Comparison of ENCODE assay signal across 8 cellular contexts in genomic region chr15:40843885-40844542, GRCh38. TPM values are rescaled to one million over a fixed set of nuclear protein-coding genes. Genes with fewer than 3 reads are reported as not detected.
DNase-seq lines count a peak whose midpoint lies in the region; ATAC-seq and TF ChIP-seq lines count a peak whose summit lies in the region.

SPINT1 (plus strand) TSS chr15:40844048; CDS start chr15:40844555, 507 bp downstream.

- no peak for TF ChIP-seq POLR2A in suprapubic skin (IDR thresholded peaks at IDR 0.05)

- H3K4me3 ChIP-seq in suprapubic skin: peak within 1 kb of the TSS; percentile 58

- no peaks in the 10 kb centered on the region for H3K9me3 ChIP-seq in suprapubic skin

- intact Hi-C loops in Right ventricle myocardium superior (cut with DNase I) (no loop called here), Right ventricle myocardium inferior (cut with DNase I) (no loop called here)

- TF ChIP-seq CTCF in endothelial cell (IDR thresholded peaks at IDR 0.05; ENCODE audit: unreplicated experiment) (no peak), nephron progenitor cell (IDR thresholded peaks at IDR 0.05) (no peak), suprapubic skin (IDR thresholded peaks at IDR 0.05) (no peak)

- H3K27ac ChIP-seq in suprapubic skin: peak within 1 kb of the TSS; percentile 90

- H3K27me3 Mint-ChIP-seq in endothelial cell (ENCODE audit: unreplicated experiment) (peaks cover 20% of the 10 kb centered on the region), nephron progenitor cell (ENCODE audit: low read depth, poor library complexity) (peaks cover 72% of the 10 kb centered on the region)

- no peaks in the 10 kb centered on the region for H3K27me3 ChIP-seq in suprapubic skin

- H3K36me3 Mint-ChIP-seq in endothelial cell (ENCODE audit: low read depth, unreplicated experiment) (peaks cover 5% of the 10 kb centered on the region), nephron progenitor cell (ENCODE audit: low read depth) (no peaks in the 10 kb centered on the region)

- H3K4me1 Mint-ChIP-seq in endothelial cell (ENCODE audit: unreplicated experiment): peaks cover 26% of the 10 kb centered on the region
- H3K4me1 Mint-ChIP-seq in nephron progenitor cell: peaks cover 46% of the 10 kb centered on the region

- peaks cover 51% of the 10 kb centered on the region for H3K4me1 ChIP-seq in suprapubic skin

- H3K4me3 Mint-ChIP-seq in endothelial cell (ENCODE audit: unreplicated experiment) (peak within 1 kb of the TSS; percentile 92), nephron progenitor cell (peak within 1 kb of the TSS; percentile 86)

- peak; percentile 55 for ATAC-seq in Right ventricle myocardium superior (ENCODE audit: poor library complexity)
- ATAC-seq in Right ventricle myocardium inferior: no peak

- H3K27ac Mint-ChIP-seq in endothelial cell (ENCODE audit: unreplicated experiment): peak within 1 kb of the TSS; percentile 64
- peak within 1 kb of the TSS; percentile 83 for H3K27ac Mint-ChIP-seq in nephron progenitor cell

- H3K36me3 ChIP-seq in suprapubic skin: no peaks in the 10 kb centered on the region

- no peak for TF ChIP-seq EP300 in suprapubic skin (IDR thresholded peaks at IDR 0.05)

- DNase-seq in Right ventricle myocardium superior (peak; percentile 52), Right ventricle myocardium inferior (ENCODE audit: missing footprints) (no peak), endothelial cell (ENCODE audit: low spot score) (no peak), nephron progenitor cell (peak; percentile 65), suprapubic skin (ENCODE audit: low spot score in 2 of 2) (no peak), NCI-H1092 treated with DMSO at 0.1 percent for 48 hours (lab: John Stamatoyannopoulos, UW) (no peak), superior temporal gyrus (ENCODE audit: extremely low spot score) (no peak)
- DNase-seq in activated CD4-positive, alpha-beta T cell treated with anti-CD3 and anti-CD28 coated beads, Interleukin-2, amount 50 U/mL, for 1 hour: peak; percentile 33

- 0% methylated on average over 28 of the region's 70 CpGs for WGBS in suprapubic skin

- H3K9me3 Mint-ChIP-seq in endothelial cell (ENCODE audit: unreplicated experiment): no peaks in the 10 kb centered on the region
- H3K9me3 Mint-ChIP-seq in nephron progenitor cell: no peaks in the 10 kb centered on the region

RNA-seq across cellular contexts. Expression of gene SPINT1, which starts in this region (rescaled TPM):
- total RNA-seq in Right ventricle myocardium superior: 0.59 TPM
- total RNA-seq in Right ventricle myocardium inferior: 2.0 TPM
- 28.6 TPM for total RNA-seq in endothelial cell (ENCODE audit: unreplicated experiment)
- 100 to 1,000 TPM; 303 to 430 (median 372) TPM for total RNA-seq in suprapubic skin

Comparison
In these comparisons a context has a peak if more than half of its experiments do, and no peak if none do; other contexts are left out.
1. RNA of gene SPINT1 (total RNA-seq): 303 to 430 TPM in suprapubic skin; 28.6 TPM in endothelial cell (single experiment), 2.0 TPM in Right ventricle myocardium inferior (single experiment) and 0.59 TPM in Right ventricle myocardium superior (single experiment); every median in the first group is over 10 times any median in the second.
2. Peak in DNase-seq and ATAC-seq in Right ventricle myocardium superior; RNA of the gene not detected or under 1 TPM.
3. DNase-seq: peak in activated CD4-positive, alpha-beta T cell treated with anti-CD3 and anti-CD28 coated beads, Interleukin-2, amount 50 U/mL, for 1 hour (single experiment) and nephron progenitor cell (single experiment); none in Right ventricle myocardium inferior (single experiment), endothelial cell (single experiment), suprapubic skin (0 of 2), NCI-H1092 treated with DMSO at 0.1 percent for 48 hours (single experiment) and superior temporal gyrus (single experiment).